22 cellular contexts compared by ENCODE assay signal in genomic region chr13:93398167-93398566, GRCh38.
DNase-seq lines count a peak whose midpoint lies in the region; ATAC-seq and TF ChIP-seq lines count a peak whose summit lies in the region.
"Had no signal": no experiment of that assay in that cellular context is flagged by ENCODE, and none has a peak within 500 bp of the region (broad histone marks: within the 10 kb centered on the region; RNA-seq: fewer than 3 reads in every experiment).

No MANE protein-coding gene starts in this region.

- WGBS in heart right ventricle, 2 donors, result 32 to 38% methylated on average over 1 of the region's 1 CpG
- 61 to 69% methylated on average over 1 of the region's 1 CpG for WGBS in sigmoid colon, 2 donors
- WGBS in ovary, 3 donors, result 32 to 62% (median 61%) methylated on average over 1 of the region's 1 CpG

- H3K4me3 ChIP-seq in heart right ventricle (no peak overlapping the region), adipocyte (ENCODE audit: low read length) (peak overlapping the region; percentile 67), sigmoid colon (no peak overlapping the region), ovary (no peak overlapping the region)
- H3K4me3 ChIP-seq: hepatocyte, K562, stomach had no signal

- H3K9me3 ChIP-seq in heart right ventricle (peaks cover 0 to 13% (median 0%) of the 10 kb centered on the region in 11 donors), adipocyte (ENCODE audit: control insufficient read depth, low read length) (peaks cover 6% of the 10 kb centered on the region), sigmoid colon (no peaks in the 10 kb centered on the region), ovary (no peaks in the 10 kb centered on the region)

- H3K27ac ChIP-seq in heart right ventricle (no peak overlapping the region), sigmoid colon (no peak overlapping the region), ovary (no peak overlapping the region)
- H3K27ac ChIP-seq: hepatocyte, stomach had no signal

- DNase-seq in Right ventricle myocardium superior, result no peak
- DNase-seq in heart right ventricle, result no peak
- peak; percentile 72 for DNase-seq in adipocyte (ENCODE audit: low read depth)
- peak; percentile 15 for DNase-seq in iris pigment epithelial cell (ENCODE audit: low read depth)
- DNase-seq in amygdala (lab: John Stamatoyannopoulos, UW), result no peak
- no peak for DNase-seq in DMS53 (lab: John Stamatoyannopoulos, UW)
- DNase-seq in sigmoid colon, result no peak
- DNase-seq in ovary, result no peak
- DNase-seq: activated CD4-positive, alpha-beta T cell treated with anti-CD3 and anti-CD28 coated beads, Interleukin-2, amount 50 U/mL, for 1 hour; activated CD8-positive, alpha-beta memory T cell treated with anti-CD3 and anti-CD28 coated beads, Interleukin-2, amount 50 U/mL, for 4 hours; activated effector memory CD4-positive, alpha-beta T cell treated with Interleukin-2 at 50 U/mL for 16 hours; caudate nucleus; DMS153; naive thymus-derived CD8-positive, alpha-beta T cell; posterior cingulate gyrus; small intestine; stimulated activated CD4-positive, alpha-beta T cell treated with anti-CD3 and anti-CD28 coated beads, Interleukin-2, amount 100 ng/mL, for 48 hours; stomach; T-cell had no signal

- H3K36me3 ChIP-seq in heart right ventricle (no peaks in the 10 kb centered on the region), adipocyte (ENCODE audit: control insufficient read depth, insufficient read depth, low read length, severe bottlenecking) (no peaks in the 10 kb centered on the region), sigmoid colon (no peaks in the 10 kb centered on the region), ovary (no peaks in the 10 kb centered on the region)
- H3K36me3 ChIP-seq: stomach had no signal

- H3K9ac ChIP-seq in adipocyte (ENCODE audit: low read length), result no peak overlapping the region

- TF ChIP-seq POLR2A in sigmoid colon (IDR thresholded peaks at IDR 0.05) (no peak), ovary (IDR thresholded peaks at IDR 0.05) (no peak)

- ATAC-seq in Right ventricle myocardium superior (ENCODE audit: poor library complexity) (peak; percentile 18), heart right ventricle (no peak)
- ATAC-seq: esophagus mucosa; K562; naive thymus-derived CD8-positive, alpha-beta T cell; T-cell had no signal

- intact Hi-C loops in Right ventricle myocardium superior (cut with DNase I), result no loop called here
- intact Hi-C loops in heart right ventricle (cut with DNase I), result no loop called here
- intact Hi-C loops in sigmoid colon (cut with DNase I), result no loop called here
- intact Hi-C loops in ovary (cut with DNase I), result no loop called here

- H3K4me1 ChIP-seq in heart right ventricle, result no peaks in the 10 kb centered on the region
- peaks cover 19% of the 10 kb centered on the region for H3K4me1 ChIP-seq in adipocyte (ENCODE audit: control insufficient read depth, insufficient read depth, low read length)
- H3K4me1 ChIP-seq in sigmoid colon, result peaks cover 0 to 11% (median 0%) of the 10 kb centered on the region in 4 donors
- H3K4me1 ChIP-seq in ovary (ENCODE audit: insufficient read depth), result no peaks in the 10 kb centered on the region
- H3K4me1 ChIP-seq: stomach had no signal

- H3K27me3 ChIP-seq in heart right ventricle (no peaks in the 10 kb centered on the region), adipocyte (replicated peaks; ENCODE audit: control insufficient read depth, insufficient read depth, low read length) (no peaks in the 10 kb centered on the region), sigmoid colon (no peaks in the 10 kb centered on the region), ovary (no peaks in the 10 kb centered on the region)
- H3K27me3 ChIP-seq: hepatocyte, stomach had no signal

- TF ChIP-seq EP300 in sigmoid colon (IDR thresholded peaks at IDR 0.05) (no peak), ovary (IDR thresholded peaks at IDR 0.05) (no peak)

- TF ChIP-seq CTCF in heart right ventricle (IDR thresholded peaks at IDR 0.05) (no peak), sigmoid colon (IDR thresholded peaks at IDR 0.05) (no peak), ovary (IDR thresholded peaks at IDR 0.05) (no peak)

Comparison
In these comparisons a context has a peak if more than half of its experiments do, and no peak if none do; other contexts are left out.
1. DNase-seq: peak in adipocyte (single experiment) and iris pigment epithelial cell (single experiment); none in Right ventricle myocardium superior (single experiment), heart right ventricle (0 of 2), amygdala (0 of 56), DMS53 (single experiment), sigmoid colon (single experiment) and ovary (0 of 5).